ENCODE assay signal across 1 cellular context in the genomic region with DNA sequence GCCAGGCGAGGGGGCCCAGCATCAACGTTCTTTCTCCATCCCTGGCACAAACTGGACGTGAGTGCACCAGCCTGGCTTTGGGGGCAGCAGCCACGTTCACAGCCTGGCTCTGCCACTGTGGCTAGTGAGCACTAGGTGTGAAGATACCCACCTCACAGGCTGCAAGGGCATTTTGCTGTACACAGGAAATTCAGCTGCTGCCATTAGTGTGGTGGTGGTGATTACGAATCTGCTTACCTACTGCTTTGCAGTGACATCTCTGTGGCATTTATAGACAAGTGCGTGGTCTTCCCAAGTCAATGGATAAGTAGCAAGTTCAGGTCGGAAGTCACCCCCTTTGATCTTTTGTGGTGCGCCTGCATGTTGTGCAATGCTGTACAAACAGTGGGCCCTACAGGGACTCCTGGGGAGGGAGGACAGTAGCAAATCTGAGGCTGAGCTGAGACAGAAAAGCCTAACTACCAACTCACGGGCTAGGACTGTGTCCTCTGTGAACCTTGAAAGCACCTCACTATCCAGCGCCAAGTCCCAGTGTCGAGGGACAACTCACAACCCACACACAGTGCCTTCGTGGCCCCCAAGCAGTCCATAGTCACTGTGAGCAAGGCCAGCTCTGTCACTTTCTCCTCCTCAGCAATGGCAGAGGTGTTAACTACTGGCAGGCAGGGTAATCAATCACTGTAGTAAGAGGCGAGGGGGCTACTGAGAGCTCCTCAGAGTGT.
TF ChIP-seq lines count a peak whose summit lies in the region.

No MANE protein-coding gene starts in this region.

TF ChIP-seq in HepG2, 621 proteins besides CTCF, POLR2A, EP300 and RAD21 (continued from another document and continues in another):
- TF ChIP-seq ZNF142 (CRISPR knock-in tag; IDR thresholded peaks at IDR 0.05): no peak
- no peak for TF ChIP-seq NRL (CRISPR knock-in tag; IDR thresholded peaks at IDR 0.05; ENCODE audit: borderline replicate concordance)
- TF ChIP-seq, protein P1, sequence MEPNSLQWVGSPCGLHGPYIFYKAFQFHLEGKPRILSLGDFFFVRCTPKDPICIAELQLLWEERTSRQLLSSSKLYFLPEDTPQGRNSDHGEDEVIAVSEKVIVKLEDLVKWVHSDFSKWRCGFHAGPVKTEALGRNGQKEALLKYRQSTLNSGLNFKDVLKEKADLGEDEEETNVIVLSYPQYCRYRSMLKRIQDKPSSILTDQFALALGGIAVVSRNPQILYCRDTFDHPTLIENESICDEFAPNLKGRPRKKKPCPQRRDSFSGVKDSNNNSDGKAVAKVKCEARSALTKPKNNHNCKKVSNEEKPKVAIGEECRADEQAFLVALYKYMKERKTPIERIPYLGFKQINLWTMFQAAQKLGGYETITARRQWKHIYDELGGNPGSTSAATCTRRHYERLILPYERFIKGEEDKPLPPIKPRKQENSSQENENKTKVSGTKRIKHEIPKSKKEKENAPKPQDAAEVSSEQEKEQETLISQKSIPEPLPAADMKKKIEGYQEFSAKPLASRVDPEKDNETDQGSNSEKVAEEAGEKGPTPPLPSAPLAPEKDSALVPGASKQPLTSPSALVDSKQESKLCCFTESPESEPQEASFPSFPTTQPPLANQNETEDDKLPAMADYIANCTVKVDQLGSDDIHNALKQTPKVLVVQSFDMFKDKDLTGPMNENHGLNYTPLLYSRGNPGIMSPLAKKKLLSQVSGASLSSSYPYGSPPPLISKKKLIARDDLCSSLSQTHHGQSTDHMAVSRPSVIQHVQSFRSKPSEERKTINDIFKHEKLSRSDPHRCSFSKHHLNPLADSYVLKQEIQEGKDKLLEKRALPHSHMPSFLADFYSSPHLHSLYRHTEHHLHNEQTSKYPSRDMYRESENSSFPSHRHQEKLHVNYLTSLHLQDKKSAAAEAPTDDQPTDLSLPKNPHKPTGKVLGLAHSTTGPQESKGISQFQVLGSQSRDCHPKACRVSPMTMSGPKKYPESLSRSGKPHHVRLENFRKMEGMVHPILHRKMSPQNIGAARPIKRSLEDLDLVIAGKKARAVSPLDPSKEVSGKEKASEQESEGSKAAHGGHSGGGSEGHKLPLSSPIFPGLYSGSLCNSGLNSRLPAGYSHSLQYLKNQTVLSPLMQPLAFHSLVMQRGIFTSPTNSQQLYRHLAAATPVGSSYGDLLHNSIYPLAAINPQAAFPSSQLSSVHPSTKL (CRISPR knock-in tag; IDR thresholded peaks at IDR 0.05): peak; percentile 99
- TF ChIP-seq KDM2A (CRISPR knock-in tag; IDR thresholded peaks at IDR 0.05; ENCODE audit: borderline replicate concordance, low read depth): peak; percentile 76
- TF ChIP-seq MBNL3 (CRISPR knock-in tag; conservative IDR thresholded peaks at IDR 0.05): no peak
- no peak for TF ChIP-seq AGO2 (optimal IDR thresholded peaks at IDR 0.05; ENCODE audit: low read depth, low read length)
- peak; percentile 76 for TF ChIP-seq HNF1A (IDR thresholded peaks at IDR 0.05; ENCODE audit: low read depth)
- TF ChIP-seq HNF1A (CRISPR knock-in tag; IDR thresholded peaks at IDR 0.05; ENCODE audit: borderline replicate concordance): peak; percentile 91
- no peak for TF ChIP-seq CBX2 (IDR thresholded peaks at IDR 0.05; ENCODE audit: low read depth, low read length)
- TF ChIP-seq CBX2 (CRISPR knock-in tag; IDR thresholded peaks at IDR 0.05; ENCODE audit: low read depth): no peak
- TF ChIP-seq ZNF550 (CRISPR knock-in tag; IDR thresholded peaks at IDR 0.05; ENCODE audit: borderline replicate concordance): no peak
- TF ChIP-seq NFIB (CRISPR knock-in tag; IDR thresholded peaks at IDR 0.05; ENCODE audit: borderline replicate concordance): no peak
- peak; percentile 83 for TF ChIP-seq ZMAT3 (CRISPR knock-in tag; conservative IDR thresholded peaks at IDR 0.05)
- no peak for TF ChIP-seq DNMT3B (CRISPR knock-in tag; conservative IDR thresholded peaks at IDR 0.05)
- no peak for TF ChIP-seq ZNF562 (CRISPR knock-in tag; IDR thresholded peaks at IDR 0.05; ENCODE audit: borderline replicate concordance)
- TF ChIP-seq GLI4 (CRISPR knock-in tag; IDR thresholded peaks at IDR 0.05; ENCODE audit: borderline replicate concordance): no peak
- TF ChIP-seq ZFP36 (IDR thresholded peaks at IDR 0.05; ENCODE audit: borderline replicate concordance, low read depth, low read length, partially characterized antibody): no peak
- TF ChIP-seq RXRB (CRISPR knock-in tag; IDR thresholded peaks at IDR 0.05; ENCODE audit: borderline replicate concordance): peak; percentile 98
- TF ChIP-seq, protein P2, sequence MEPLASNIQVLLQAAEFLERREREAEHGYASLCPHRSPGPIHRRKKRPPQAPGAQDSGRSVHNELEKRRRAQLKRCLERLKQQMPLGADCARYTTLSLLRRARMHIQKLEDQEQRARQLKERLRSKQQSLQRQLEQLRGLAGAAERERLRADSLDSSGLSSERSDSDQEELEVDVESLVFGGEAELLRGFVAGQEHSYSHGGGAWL (CRISPR knock-in tag; IDR thresholded peaks at IDR 0.05): no peak
- peak; percentile 36; the same call in 1 of the 2 replicates for TF ChIP-seq GTF3A (CRISPR knock-in tag; conservative IDR thresholded peaks at IDR 0.05)
- TF ChIP-seq, protein P3, sequence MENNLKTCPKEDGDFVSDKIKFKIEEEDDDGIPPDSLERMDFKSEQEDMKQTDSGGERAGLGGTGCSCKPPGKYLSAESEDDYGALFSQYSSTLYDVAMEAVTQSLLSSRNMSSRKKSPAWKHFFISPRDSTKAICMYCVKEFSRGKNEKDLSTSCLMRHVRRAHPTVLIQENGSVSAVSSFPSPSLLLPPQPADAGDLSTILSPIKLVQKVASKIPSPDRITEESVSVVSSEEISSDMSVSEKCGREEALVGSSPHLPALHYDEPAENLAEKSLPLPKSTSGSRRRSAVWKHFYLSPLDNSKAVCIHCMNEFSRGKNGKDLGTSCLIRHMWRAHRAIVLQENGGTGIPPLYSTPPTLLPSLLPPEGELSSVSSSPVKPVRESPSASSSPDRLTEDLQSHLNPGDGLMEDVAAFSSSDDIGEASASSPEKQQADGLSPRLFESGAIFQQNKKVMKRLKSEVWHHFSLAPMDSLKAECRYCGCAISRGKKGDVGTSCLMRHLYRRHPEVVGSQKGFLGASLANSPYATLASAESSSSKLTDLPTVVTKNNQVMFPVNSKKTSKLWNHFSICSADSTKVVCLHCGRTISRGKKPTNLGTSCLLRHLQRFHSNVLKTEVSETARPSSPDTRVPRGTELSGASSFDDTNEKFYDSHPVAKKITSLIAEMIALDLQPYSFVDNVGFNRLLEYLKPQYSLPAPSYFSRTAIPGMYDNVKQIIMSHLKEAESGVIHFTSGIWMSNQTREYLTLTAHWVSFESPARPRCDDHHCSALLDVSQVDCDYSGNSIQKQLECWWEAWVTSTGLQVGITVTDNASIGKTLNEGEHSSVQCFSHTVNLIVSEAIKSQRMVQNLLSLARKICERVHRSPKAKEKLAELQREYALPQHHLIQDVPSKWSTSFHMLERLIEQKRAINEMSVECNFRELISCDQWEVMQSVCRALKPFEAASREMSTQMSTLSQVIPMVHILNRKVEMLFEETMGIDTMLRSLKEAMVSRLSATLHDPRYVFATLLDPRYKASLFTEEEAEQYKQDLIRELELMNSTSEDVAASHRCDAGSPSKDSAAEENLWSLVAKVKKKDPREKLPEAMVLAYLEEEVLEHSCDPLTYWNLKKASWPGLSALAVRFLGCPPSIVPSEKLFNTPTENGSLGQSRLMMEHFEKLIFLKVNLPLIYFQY (CRISPR knock-in tag; IDR thresholded peaks at IDR 0.05; ENCODE audit: borderline replicate concordance): no peak
- no peak for TF ChIP-seq ZSCAN12 (CRISPR knock-in tag; IDR thresholded peaks at IDR 0.05)
- peak; percentile 97; the same call in 1 of the 2 replicates for TF ChIP-seq ZNF619 (CRISPR knock-in tag; IDR thresholded peaks at IDR 0.05)
- TF ChIP-seq, protein P4, sequence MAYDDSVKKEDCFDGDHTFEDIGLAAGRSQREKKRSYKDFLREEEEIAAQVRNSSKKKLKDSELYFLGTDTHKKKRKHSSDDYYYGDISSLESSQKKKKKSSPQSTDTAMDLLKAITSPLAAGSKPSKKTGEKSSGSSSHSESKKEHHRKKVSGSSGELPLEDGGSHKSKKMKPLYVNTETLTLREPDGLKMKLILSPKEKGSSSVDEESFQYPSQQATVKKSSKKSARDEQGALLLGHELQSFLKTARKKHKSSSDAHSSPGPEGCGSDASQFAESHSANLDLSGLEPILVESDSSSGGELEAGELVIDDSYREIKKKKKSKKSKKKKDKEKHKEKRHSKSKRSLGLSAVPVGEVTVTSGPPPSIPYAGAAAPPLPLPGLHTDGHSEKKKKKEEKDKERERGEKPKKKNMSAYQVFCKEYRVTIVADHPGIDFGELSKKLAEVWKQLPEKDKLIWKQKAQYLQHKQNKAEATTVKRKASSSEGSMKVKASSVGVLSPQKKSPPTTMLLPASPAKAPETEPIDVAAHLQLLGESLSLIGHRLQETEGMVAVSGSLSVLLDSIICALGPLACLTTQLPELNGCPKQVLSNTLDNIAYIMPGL (CRISPR knock-in tag; IDR thresholded peaks at IDR 0.05; ENCODE audit: borderline replicate concordance in 1 of 2, low read depth in 1 of 2): peak; percentile 43 to 59; a peak in 1 of 4 replicates
- no peak for TF ChIP-seq ZNF75D (CRISPR knock-in tag; IDR thresholded peaks at IDR 0.05; ENCODE audit: borderline replicate concordance)
- no peak for TF ChIP-seq JARID2 (CRISPR knock-in tag; IDR thresholded peaks at IDR 0.05; ENCODE audit: insufficient replicate concordance)
- TF ChIP-seq RARG (CRISPR knock-in tag; IDR thresholded peaks at IDR 0.05; ENCODE audit: low read depth): no peak
- TF ChIP-seq NFIC (IDR thresholded peaks at IDR 0.05; ENCODE audit: low read length): peak; percentile 52; the same call in 1 of the 2 replicates
- no peak for TF ChIP-seq NFE2L2 (IDR thresholded peaks at IDR 0.05; ENCODE audit: low read length)
- TF ChIP-seq STAT5B (CRISPR knock-in tag; IDR thresholded peaks at IDR 0.05): no peak
- TF ChIP-seq TEAD3 (CRISPR knock-in tag; optimal IDR thresholded peaks at IDR 0.05; ENCODE audit: borderline replicate concordance): peak; percentile 81
- peak; percentile 67; the same call in 1 of the 2 replicates for TF ChIP-seq MIER2 (CRISPR knock-in tag; IDR thresholded peaks at IDR 0.05)
- TF ChIP-seq ZFP36L1 (CRISPR knock-in tag; IDR thresholded peaks at IDR 0.05): peak; percentile 74; the same call in 1 of the 2 replicates
- TF ChIP-seq SIN3A (IDR thresholded peaks at IDR 0.05; ENCODE audit: borderline replicate concordance, low read depth, low read length): no peak
- peak; percentile 66; the same call in 1 of the 2 replicates for TF ChIP-seq SP5 (CRISPR knock-in tag; IDR thresholded peaks at IDR 0.05; ENCODE audit: borderline replicate concordance, low read depth)
- TF ChIP-seq ZNF160 (CRISPR knock-in tag; IDR thresholded peaks at IDR 0.05): no peak; the same call in 1 of the 2 replicates
- no peak for TF ChIP-seq ZNF703 (CRISPR knock-in tag; IDR thresholded peaks at IDR 0.05; ENCODE audit: borderline replicate concordance)
